In genomic region chr2:238026953-238027505, GRCh38 we compare ENCODE assay signal across 23 cellular contexts. TPM values are rescaled to one million over a fixed set of nuclear protein-coding genes. Genes with fewer than 3 reads are reported as not detected.
DNase-seq lines count a peak whose midpoint lies in the region; ATAC-seq, FAIRE-seq and TF ChIP-seq lines count a peak whose summit lies in the region.
"Had no signal": no experiment of that assay in that cellular context is flagged by ENCODE, and none has a peak within 500 bp of the region (broad histone marks: within the 10 kb centered on the region; RNA-seq: fewer than 3 reads in every experiment).

No MANE protein-coding gene starts in this region.

- H4K20me1 ChIP-seq in GM23248 (ENCODE audit: insufficient read depth) (no peaks in the 10 kb centered on the region), astrocyte (ENCODE audit: insufficient read depth, low read length) (peaks cover 4% of the 10 kb centered on the region)

- ATAC-seq in GM21447 (IDR thresholded peaks at IDR 0.05; ENCODE audit: unreplicated experiment) (no peak), GM21515 (IDR thresholded peaks at IDR 0.05; ENCODE audit: unreplicated experiment) (no peak)
- ATAC-seq: HCT116, K562 had no signal

- H3K4me3 ChIP-seq in AG04450 (ENCODE audit: low read depth, low read length): no peak overlapping the region
- no peak overlapping the region for H3K4me3 ChIP-seq in GM23248
- H3K4me3 ChIP-seq in astrocyte (ENCODE audit: insufficient read depth, low read depth, low read length): no peak overlapping the region
- no peak overlapping the region for H3K4me3 ChIP-seq in neutrophil (ENCODE audit: low read depth in 1 of 2, low read length in 1 of 2)
- H3K4me3 ChIP-seq: K562, SJCRH30 had no signal

- no peak overlapping the region for H3K4me2 ChIP-seq in GM23248 (ENCODE audit: unreplicated experiment)
- no peak overlapping the region for H3K4me2 ChIP-seq in astrocyte (ENCODE audit: low read length)

- H2AFZ ChIP-seq in GM23248 (no peak overlapping the region), astrocyte (ENCODE audit: low read depth, low read length) (no peak overlapping the region)

- 66 to 72% methylated on average over 5 of the region's 5 CpGs for WGBS in GM23248 (ENCODE audit: low coverage in 1 of 2, low lambda C conversion rate in 2 of 2, missing lambda C conversion rate in 2 of 2), 2 experiments

- POLR2A ChIA-PET in AG04450 (lab: Yijun Ruan, JAX): no interaction called here

- peak; percentile 13 for DNase-seq in AG04450 (ENCODE audit: low read depth, low spot score)
- DNase-seq in GM23248: peak; percentile 11
- DNase-seq in astrocyte (ENCODE audit: low read depth): peak; percentile 46
- no peak for DNase-seq in ureter (ENCODE audit: low spot score)
- DNase-seq in stimulated activated naive CD4-positive, alpha-beta T cell (lab: John Stamatoyannopoulos, UW): no peak
- DNase-seq: CD4-positive, alpha-beta memory T cell; DND-41; NCI-H1048; NCI-H146; NCI-H2107; NCI-H345; NCI-H526 treated with DMSO at 0.1 percent for 48 hours; OCI-M1; RPMI8226; SJCRH30 had no signal

- H3K27me3 ChIP-seq in AG04450 (ENCODE audit: control insufficient read depth, insufficient read depth, low read length) (no peaks in the 10 kb centered on the region), GM23248 (replicated peaks; ENCODE audit: insufficient read depth) (no peaks in the 10 kb centered on the region), astrocyte (ENCODE audit: insufficient read depth, low read length) (no peaks in the 10 kb centered on the region), neutrophil (no peaks in the 10 kb centered on the region)
- H3K27me3 ChIP-seq: SJCRH30 had no signal

- peaks cover 12% of the 10 kb centered on the region for H3K4me1 Mint-ChIP-seq in astrocyte (ENCODE audit: low read depth, unreplicated experiment)
- H3K4me1 Mint-ChIP-seq: B cell; CD4-positive, alpha-beta memory T cell had no signal

- H3K9me3 Mint-ChIP-seq in astrocyte (ENCODE audit: unreplicated experiment): no peaks in the 10 kb centered on the region
- H3K9me3 Mint-ChIP-seq: CD4-positive, alpha-beta memory T cell had no signal

- H3F3A ChIP-seq in GM23248 (ENCODE audit: insufficient read depth): no peaks in the 10 kb centered on the region

- peaks cover 25% of the 10 kb centered on the region for H3K36me3 Mint-ChIP-seq in astrocyte (ENCODE audit: low read depth, unreplicated experiment)

- in situ Hi-C loops in GM23248 (cut with MboI): no loop called here

- CTCF ChIA-PET in AG04450 (lab: Charles Lee): no interaction called here

- peaks cover 1% of the 10 kb centered on the region for H3K36me3 ChIP-seq in GM23248 (ENCODE audit: low read depth)
- peaks cover 17% of the 10 kb centered on the region for H3K36me3 ChIP-seq in astrocyte (ENCODE audit: insufficient read depth, low read length)
- peaks cover 40% of the 10 kb centered on the region for H3K36me3 ChIP-seq in neutrophil
- H3K36me3 ChIP-seq: SJCRH30 had no signal

- no peaks in the 10 kb centered on the region for H3K27me3 Mint-ChIP-seq in astrocyte (ENCODE audit: low read depth, unreplicated experiment)
- H3K27me3 Mint-ChIP-seq: B cell; CD4-positive, alpha-beta memory T cell had no signal

- H3K9ac ChIP-seq in GM23248 (no peak overlapping the region), astrocyte (ENCODE audit: low read length) (no peak overlapping the region)

- TF ChIP-seq CTCF in AG04450 (IDR thresholded peaks at IDR 0.05; ENCODE audit: low read depth, low read length) (no peak), astrocyte (IDR thresholded peaks at IDR 0.05; ENCODE audit: insufficient read depth, low read depth, low read length) (no peak), neutrophil (IDR thresholded peaks at IDR 0.05) (no peak)

- no peak overlapping the region for H3K4me3 Mint-ChIP-seq in astrocyte (ENCODE audit: unreplicated experiment)
- H3K4me3 Mint-ChIP-seq: B cell; CD4-positive, alpha-beta memory T cell had no signal

- H3K9me2 ChIP-seq in GM23248 (ENCODE audit: insufficient read depth): no peaks in the 10 kb centered on the region

- H3K79me2 ChIP-seq in GM23248 (ENCODE audit: insufficient read depth): peaks cover 6% of the 10 kb centered on the region; the same call in 1 of the 2 replicates
- H3K79me2 ChIP-seq in astrocyte (ENCODE audit: insufficient read depth, low read length): no peaks in the 10 kb centered on the region

- H3K9me3 ChIP-seq in AG04450 (ENCODE audit: control insufficient read depth, insufficient read depth, low read length) (no peaks in the 10 kb centered on the region), GM23248 (ENCODE audit: low read depth) (no peaks in the 10 kb centered on the region), astrocyte (ENCODE audit: insufficient read depth, low read depth, low read length) (no peaks in the 10 kb centered on the region), neutrophil (no peaks in the 10 kb centered on the region)
- H3K9me3 ChIP-seq: SJCRH30 had no signal

- H3K4me1 ChIP-seq in GM23248 (ENCODE audit: insufficient read depth) (no peaks in the 10 kb centered on the region), astrocyte (ENCODE audit: insufficient read depth, low read length) (no peaks in the 10 kb centered on the region), neutrophil (ENCODE audit: control insufficient read depth in 1 of 2, insufficient read depth in 1 of 2, low read depth in 1 of 2, low read length in 1 of 2) (peaks cover 13 to 15% of the 10 kb centered on the region in 2 experiments)
- H3K4me1 ChIP-seq: SJCRH30 had no signal

- H3K27ac Mint-ChIP-seq in astrocyte (ENCODE audit: unreplicated experiment): no peak overlapping the region
- H3K27ac Mint-ChIP-seq: B cell; CD4-positive, alpha-beta memory T cell had no signal

- FAIRE-seq in astrocyte (lab: Jason Lieb, UNC): no peak
- FAIRE-seq: A204.1, D721Med, K562 had no signal

- H3K27ac ChIP-seq in AG04450 (ENCODE audit: low read depth, low read length): peak overlapping the region; percentile 50
- no peak overlapping the region for H3K27ac ChIP-seq in GM23248
- H3K27ac ChIP-seq in astrocyte (ENCODE audit: low read depth, low read length): no peak overlapping the region
- peak overlapping the region; percentile 63 for H3K27ac ChIP-seq in neutrophil
- H3K27ac ChIP-seq: SJCRH30 had no signal

RNA-seq across cellular contexts. Expression of gene SCLY, which starts 33.8 kb away (rescaled TPM):
- polyA plus RNA-seq in AG04450 (2011; rRNA removed) (11.2 TPM in 2 replicates), GM23248 (2016; fragmentation: Nextera tagmentation; extraction: Ambion mirVana) (7.4 and 10.3 TPM in 2 replicates)
- polyA minus RNA-seq in AG04450 (2011; rRNA and poly(A)+ RNA removed): 10.3 and 15.8 TPM in 2 replicates
- 12.5 and 14.8 TPM in 2 replicates for total RNA-seq in GM23248 (2014; rRNA removed; shearing (Covaris generic))
- total RNA-seq in astrocyte (12.1 and 15.4 TPM in 2 replicates), ureter (21.6 TPM)

Comparison
In these comparisons a context has a peak if more than half of its experiments do, and no peak if none do; other contexts are left out.
1. DNase-seq: peak in AG04450 (single experiment), GM23248 (single experiment) and astrocyte (single experiment); none in ureter (single experiment) and stimulated activated naive CD4-positive, alpha-beta T cell (0 of 6).
2. H3K27ac ChIP-seq: peak in AG04450 (single experiment) and neutrophil (single experiment); none in GM23248 (single experiment) and astrocyte (single experiment).